Comparison of ENCODE assay signal across 28 cellular contexts in genomic region chr5:82341325-82341724, GRCh38.
"Had no signal": no experiment of that assay in that cellular context is flagged by ENCODE, and none has a peak within 500 bp of the region (broad histone marks: within the 10 kb centered on the region; RNA-seq: fewer than 3 reads in every experiment).

No MANE protein-coding gene starts in this region.

- H3K36me3 ChIP-seq: brain microvascular endothelial cell, cardiac muscle cell, SJCRH30 had no signal

- H3K27ac ChIP-seq: brain microvascular endothelial cell, cardiac muscle cell, KMS-11, SJCRH30 had no signal

- H3K4me3 ChIP-seq: cardiac muscle cell, SJCRH30 had no signal

- H3K9me3 ChIP-seq: SJCRH30, SK-N-SH had no signal

- H3K27me3 ChIP-seq: brain microvascular endothelial cell, cardiac muscle cell, SJCRH30 had no signal

- ATAC-seq: Panc1, Right ventricle myocardium inferior, WTC11 had no signal

- DNase-seq: activated CD4-positive, alpha-beta memory T cell treated with anti-CD3 and anti-CD28 coated beads, Interleukin-2, amount 10 ng/mL, durations not matched to agents 7 days and 5 days; activated CD4-positive, alpha-beta T cell treated with anti-CD3 and anti-CD28 coated beads for 1 hour; activated CD4-positive, alpha-beta T cell treated with anti-CD3 and anti-CD28 coated beads, Interleukin-2, amount 10 ng/mL, durations not matched to agents 7 days and 5 days; activated gamma-delta T cell treated with Interleukin-2 at 50 U/mL for 16 hours; activated naive CD4-positive, alpha-beta T cell treated with anti-CD3 and anti-CD28 coated beads, Interleukin-2, amount 10 ng/mL, durations not matched to agents 7 days and 5 days; activated naive CD8-positive, alpha-beta T cell treated with anti-CD3 and anti-CD28 coated beads for 36 hours; activated T-cell treated with anti-CD3 and anti-CD28 coated beads for 4 hours; activated T-cell treated with anti-CD3 and anti-CD28 coated beads, Interleukin-2, amount 50 U/mL, for 48 hours; brain microvascular endothelial cell; IMR-90; MM.1S; NCI-H1092 treated with DMSO at 0.1 percent for 48 hours; NCI-H1417 treated with DMSO at 0.1 percent for 48 hours; NCI-H1694; NCI-H2107; NCI-H2171 treated with DMSO at 0.1 percent for 48 hours; NCI-H226; NCI-H526; NCI-H774; OCI-M1; RPMI8226; SJCRH30; SK-N-SH had no signal
